Comparison of ENCODE assay signal across 7 cellular contexts in genomic region chr10:44864042-44864436, GRCh38. TPM values are rescaled to one million over a fixed set of nuclear protein-coding genes. Genes with fewer than 3 reads are reported as not detected.
DNase-seq lines count a peak whose midpoint lies in the region; ATAC-seq and TF ChIP-seq lines count a peak whose summit lies in the region.

No MANE protein-coding gene starts in this region.

- peaks cover 5% of the 10 kb centered on the region; the same call in 2 of the 3 replicates for H3K9me3 Mint-ChIP-seq in GM23338

- H3K9me2 ChIP-seq in GM23338 (ENCODE audit: insufficient read depth), result no peaks in the 10 kb centered on the region

- H3K9me3 ChIP-seq in RWPE2 (ENCODE audit: severe bottlenecking), result no peaks in the 10 kb centered on the region
- no peaks in the 10 kb centered on the region for H3K9me3 ChIP-seq in osteoblast (ENCODE audit: low read depth, low read length)

- H3K4me1 Mint-ChIP-seq in GM23338, result peaks cover 21% of the 10 kb centered on the region

- H3K36me3 ChIP-seq in GM23338 (ENCODE audit: insufficient read depth) (no peaks in the 10 kb centered on the region), RWPE2 (ENCODE audit: low read depth) (no peaks in the 10 kb centered on the region), osteoblast (ENCODE audit: insufficient read depth, low read length) (no peaks in the 10 kb centered on the region)

- H3K4me1 ChIP-seq in GM23338 (ENCODE audit: insufficient read depth) (0 out of 2 replicates have a peak, but pooled peaks cover 9% of the 10 kb centered on the region), RWPE2 (ENCODE audit: insufficient read depth, poor library complexity, severe bottlenecking) (no peaks in the 10 kb centered on the region), osteoblast (ENCODE audit: insufficient read depth, low read length) (peaks cover 30% of the 10 kb centered on the region)

- DNase-seq in GM23338 (ENCODE audit: low spot score) (peak; percentile 73), RWPE2 (ENCODE audit: low spot score) (no peak), epithelial cell of proximal tubule (ENCODE audit: low read depth) (no peak), osteoblast (ENCODE audit: insufficient read length, low spot score, missing footprints) (no peak)
- no peak for DNase-seq in activated effector memory CD4-positive, alpha-beta T cell treated with Interleukin-2 at 50 U/mL for 16 hours

- H3F3A ChIP-seq in GM23338 (replicated peaks; ENCODE audit: low read depth), result no peaks in the 10 kb centered on the region

- peak overlapping the region; percentile 91 for H2AFZ ChIP-seq in GM23338
- peak overlapping the region; percentile 87 for H2AFZ ChIP-seq in osteoblast (ENCODE audit: low read length)

- H3K27me3 ChIP-seq in GM23338 (ENCODE audit: insufficient read depth), result peaks cover 38% of the 10 kb centered on the region
- peaks cover 10% of the 10 kb centered on the region for H3K27me3 ChIP-seq in RWPE2 (ENCODE audit: insufficient read depth, poor library complexity, severe bottlenecking)
- peaks cover 2% of the 10 kb centered on the region for H3K27me3 ChIP-seq in osteoblast (ENCODE audit: insufficient read depth, low read length)

- TF ChIP-seq CTCF in GM23338 (conservative IDR thresholded peaks at IDR 0.05; ENCODE audit: low read depth in 2 of 2) (no peak), RWPE2 (IDR thresholded peaks at IDR 0.05; ENCODE audit: poor library complexity, severe bottlenecking) (no peak), epithelial cell of proximal tubule (conservative IDR thresholded peaks at IDR 0.05; ENCODE audit: low read depth, low read length) (no peak), osteoblast (IDR thresholded peaks at IDR 0.05; ENCODE audit: extremely low read depth, low read depth, low read length) (no peak)

- ATAC-seq in GM23338, result peak; percentile 60
- ATAC-seq in RWPE2 (ENCODE audit: low read depth), result peak; percentile 34
- no peak for ATAC-seq in GM18867 (IDR thresholded peaks at IDR 0.05; ENCODE audit: unreplicated experiment)
- no peak for ATAC-seq in GM21367 (IDR thresholded peaks at IDR 0.05; ENCODE audit: unreplicated experiment)

- H4K20me1 ChIP-seq in GM23338 (replicated peaks; ENCODE audit: insufficient read depth) (no peaks in the 10 kb centered on the region), osteoblast (ENCODE audit: insufficient read depth, low read length) (no peaks in the 10 kb centered on the region)

- H3K27me3 Mint-ChIP-seq in GM23338 (ENCODE audit: insufficient read depth, low read depth, poor library complexity), result peaks cover 38% of the 10 kb centered on the region

- H3K4me3 ChIP-seq in GM23338 (peak overlapping the region; percentile 63), RWPE2 (ENCODE audit: severe bottlenecking) (no peak overlapping the region), epithelial cell of proximal tubule (ENCODE audit: low read depth, low read length) (peak overlapping the region; percentile 61), osteoblast (ENCODE audit: insufficient read depth, low read length) (peak overlapping the region; percentile 72)

- H3K79me2 ChIP-seq in GM23338 (replicated peaks; ENCODE audit: insufficient read depth), result no peaks in the 10 kb centered on the region
- H3K79me2 ChIP-seq in osteoblast (ENCODE audit: insufficient read depth, low read length), result no peaks in the 10 kb centered on the region

- H3K4me3 Mint-ChIP-seq in GM23338, result peak overlapping the region; percentile 85; the same call in 2 of the 3 replicates

- H3K27ac ChIP-seq in GM23338 (ENCODE audit: low read depth) (no peak overlapping the region), RWPE2 (ENCODE audit: poor library complexity, severe bottlenecking) (no peak overlapping the region), osteoblast (ENCODE audit: low read depth, low read length) (peak overlapping the region; percentile 75)

- H3K36me3 Mint-ChIP-seq in GM23338 (ENCODE audit: low read depth), result no peaks in the 10 kb centered on the region

- H3K27ac Mint-ChIP-seq in GM23338, result no peak overlapping the region

- H3K4me2 ChIP-seq in GM23338 (peak overlapping the region; percentile 80), osteoblast (ENCODE audit: insufficient read depth, low read length) (peak overlapping the region; percentile 78)

TF ChIP-seq in GM23338, 12 proteins besides CTCF, POLR2A, EP300 and RAD21 (continues in another document):
- TF ChIP-seq NANOG (IDR thresholded peaks at IDR 0.05; ENCODE audit: borderline replicate concordance) (no peak), ZNF114 (CRISPR knock-in tag; IDR thresholded peaks at IDR 0.05) (no peak), EZH2phosphoT487 (IDR thresholded peaks at IDR 0.05; ENCODE audit: unreplicated experiment) (no peak), ETS1 (IDR thresholded peaks at IDR 0.05) (no peak), ZNF462 (CRISPR knock-in tag; IDR thresholded peaks at IDR 0.05) (no peak), ZNF331 (CRISPR knock-in tag; IDR thresholded peaks at IDR 0.05; ENCODE audit: low read depth) (no peak), STAT1 (IDR thresholded peaks at IDR 0.05; ENCODE audit: unreplicated experiment) (no peak)

RNA-seq across cellular contexts. Expression of gene TMEM72, which starts 47.1 kb away (rescaled TPM):
- total RNA-seq in GM23338 (2014; rRNA removed; shearing (Covaris generic)), result not detected in 2 replicates
- not detected in 2 replicates for polyA plus RNA-seq in GM23338 (2016; fragmentation: Nextera tagmentation; extraction: Ambion mirVana)
- total RNA-seq in epithelial cell of proximal tubule, result not detected in 2 replicates
- total RNA-seq in osteoblast, result not detected in 2 replicates

Comparison
In these comparisons a context has a peak if more than half of its experiments do, and no peak if none do; other contexts are left out.
1. ATAC-seq: peak in GM23338 (single experiment) and RWPE2 (single experiment); none in GM18867 (single experiment) and GM21367 (single experiment).